Comparison of ENCODE assay signal across 35 cellular contexts in the genomic region with DNA sequence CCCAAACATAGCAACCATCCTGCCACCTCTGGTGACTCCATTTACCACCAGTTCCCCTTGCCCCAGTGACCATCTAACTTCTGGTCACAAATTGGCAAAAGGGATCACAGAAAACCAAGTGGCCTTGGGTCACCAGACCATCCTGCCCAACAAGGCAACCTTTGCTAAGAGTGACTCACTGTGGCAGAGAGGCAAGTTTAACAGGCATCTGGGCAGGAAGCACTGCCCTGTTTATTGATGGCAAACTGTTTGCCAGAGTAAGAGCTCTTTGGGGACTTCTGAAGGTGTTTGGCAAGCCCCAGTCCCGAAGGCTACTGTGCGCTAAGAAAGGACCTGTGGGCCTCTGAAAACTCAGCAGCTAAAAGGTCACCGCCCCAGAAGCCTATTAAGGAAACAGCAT. TPM values are rescaled to one million over a fixed set of nuclear protein-coding genes. Genes with fewer than 3 reads are reported as not detected.
"Had no signal": no experiment of that assay in that cellular context is flagged by ENCODE, and none has a peak within 500 bp of the region (broad histone marks: within the 10 kb centered on the region; RNA-seq: fewer than 3 reads in every experiment).

No MANE protein-coding gene starts in this region.

- H3K4me3 ChIP-seq: ascending aorta, breast epithelium, cardiac muscle cell, colonic mucosa, esophagus squamous epithelium, gastroesophageal sphincter had no signal

- H3K27ac ChIP-seq: ascending aorta, breast epithelium, cardiac muscle cell, colonic mucosa, esophagus squamous epithelium, gastroesophageal sphincter had no signal

- H3K27me3 ChIP-seq: ascending aorta, breast epithelium, cardiac muscle cell, colonic mucosa, esophagus squamous epithelium had no signal

- H3K9me3 ChIP-seq: ascending aorta, breast epithelium, colonic mucosa, esophagus squamous epithelium, gastroesophageal sphincter had no signal

- H3K9me3 Mint-ChIP-seq: activated CD4-positive, alpha-beta memory T cell treated with anti-CD3 and anti-CD28 coated beads for 36 hours; activated CD4-positive, alpha-beta T cell treated with anti-CD3 and anti-CD28 coated beads, Interleukin-2, amount 10 ng/mL, durations not matched to agents 24 days and 14 days; activated naive CD4-positive, alpha-beta T cell treated with anti-CD3 and anti-CD28 coated beads, Interleukin-2, amount 10 ng/mL, durations not matched to agents 7 days and 5 days; activated naive CD4-positive, alpha-beta T cell treated with anti-CD3 and anti-CD28 coated beads, Interleukin-2, amount 50 U/mL, for 72 hours; activated naive CD8-positive, alpha-beta T cell treated with anti-CD3 and anti-CD28 coated beads, Interleukin-2, amount 10 ng/mL, durations not matched to agents 7 days and 5 days; activated T-helper 1 cell treated with anti-CD3 and anti-CD28 coated beads, Interleukin-12 subunit alpha, Interleukin-12 subunit beta, Interleukin-2, Interleukin-4 antibody, amounts not matched to agents 30 ng/mL and 10 ng/mL and 1 ng/mL, durations not matched to agents 14 hours and 24 hours and 36 hours; activated T-helper 2 cell treated with anti-CD3 and anti-CD28 coated beads, Interferon-gamma antibody, Interleukin-2, Interleukin-4, amounts not matched to agents 10 μg/mL and 5 μg/mL and 100 μg/mL, durations not matched to agents 14 hours and 24 hours and 36 hours; brain; endodermal cell had no signal

- H3K27me3 Mint-ChIP-seq: activated CD4-positive, alpha-beta T cell treated with anti-CD3 and anti-CD28 coated beads, Interleukin-2, amount 10 ng/mL, durations not matched to agents 24 days and 14 days; activated CD8-positive, alpha-beta memory T cell treated with anti-CD3 and anti-CD28 coated beads, Interleukin-2, amount 10 ng/mL, durations not matched to agents 7 days and 5 days; activated naive CD4-positive, alpha-beta T cell treated with anti-CD3 and anti-CD28 coated beads, Interleukin-2, amount 10 ng/mL, durations not matched to agents 7 days and 5 days; activated naive CD8-positive, alpha-beta T cell treated with anti-CD3 and anti-CD28 coated beads, Interleukin-2, amount 10 ng/mL, durations not matched to agents 7 days and 5 days had no signal

- DNase-seq: activated CD4-positive, alpha-beta memory T cell treated with anti-CD3 and anti-CD28 coated beads for 36 hours; activated CD4-positive, alpha-beta T cell treated with anti-CD3 and anti-CD28 coated beads for 36 hours; activated CD4-positive, alpha-beta T cell treated with anti-CD3 and anti-CD28 coated beads, Interleukin-2, amount 10 ng/mL, durations not matched to agents 24 days and 14 days; activated CD4-positive, CD25-positive, alpha-beta regulatory T cell; activated CD4-positive, CD25-positive, alpha-beta regulatory T cell treated with anti-CD3 and anti-CD28 coated beads, Interleukin-2, amount 50 U/mL, for 72 hours; activated CD8-positive, alpha-beta memory T cell treated with anti-CD3 and anti-CD28 coated beads, Interleukin-2, amount 10 ng/mL, durations not matched to agents 7 days and 5 days; activated CD8-positive, alpha-beta memory T cell treated with anti-CD3 and anti-CD28 coated beads, Interleukin-2, amount 50 U/mL, for 4 hours; activated CD8-positive, alpha-beta T cell treated with anti-CD3 and anti-CD28 coated beads, Interleukin-2, amount 10 ng/mL, durations not matched to agents 7 days and 5 days; activated gamma-delta T cell; activated naive CD4-positive, alpha-beta T cell; activated naive CD4-positive, alpha-beta T cell treated with anti-CD3 and anti-CD28 coated beads, Interleukin-2, amount 10 ng/mL, durations not matched to agents 7 days and 5 days; activated naive CD8-positive, alpha-beta T cell treated with anti-CD3 and anti-CD28 coated beads, Interleukin-2, amount 10 ng/mL, durations not matched to agents 7 days and 5 days; activated T-cell treated with anti-CD3 and anti-CD28 coated beads, Interleukin-2, amount 50 U/mL, for 1 hour; activated T-cell treated with anti-CD3 and anti-CD28 coated beads, Interleukin-2, amount 50 U/mL, for 48 hours; central memory CD4-positive, alpha-beta T cell; cerebellar nuclear complex; colonic mucosa; effector memory CD4-positive, alpha-beta T cell; endodermal cell; erythroblast; esophagus squamous epithelium; foreskin melanocyte; T-helper 2 cell had no signal

- H3K36me3 Mint-ChIP-seq: activated CD4-positive, alpha-beta memory T cell treated with anti-CD3 and anti-CD28 coated beads for 36 hours; activated CD8-positive, alpha-beta memory T cell treated with anti-CD3 and anti-CD28 coated beads, Interleukin-2, amount 10 ng/mL, durations not matched to agents 7 days and 5 days; activated naive CD4-positive, alpha-beta T cell treated with anti-CD3 and anti-CD28 coated beads, Interleukin-2, amount 10 ng/mL, durations not matched to agents 7 days and 5 days; activated naive CD4-positive, alpha-beta T cell treated with anti-CD3 and anti-CD28 coated beads, Interleukin-2, amount 50 U/mL, for 72 hours; activated naive CD8-positive, alpha-beta T cell treated with anti-CD3 and anti-CD28 coated beads, Interleukin-2, amount 10 ng/mL, durations not matched to agents 7 days and 5 days; brain had no signal

- H3K4me1 ChIP-seq: ascending aorta, breast epithelium, colonic mucosa, esophagus squamous epithelium, gastroesophageal sphincter had no signal

- H3K4me1 Mint-ChIP-seq: activated CD4-positive, alpha-beta T cell treated with anti-CD3 and anti-CD28 coated beads for 36 hours; activated CD4-positive, alpha-beta T cell treated with anti-CD3 and anti-CD28 coated beads, Interleukin-2, amount 10 ng/mL, durations not matched to agents 24 days and 14 days; activated CD8-positive, alpha-beta memory T cell treated with anti-CD3 and anti-CD28 coated beads, Interleukin-2, amount 10 ng/mL, durations not matched to agents 7 days and 5 days; activated naive CD4-positive, alpha-beta T cell treated with anti-CD3 and anti-CD28 coated beads, Interleukin-2, amount 10 ng/mL, durations not matched to agents 7 days and 5 days; activated naive CD8-positive, alpha-beta T cell treated with anti-CD3 and anti-CD28 coated beads, Interleukin-2, amount 10 ng/mL, durations not matched to agents 7 days and 5 days; brain had no signal

- H3K4me3 Mint-ChIP-seq: activated CD4-positive, alpha-beta memory T cell treated with anti-CD3 and anti-CD28 coated beads for 36 hours; activated CD4-positive, alpha-beta T cell treated with anti-CD3 and anti-CD28 coated beads for 36 hours; activated CD4-positive, alpha-beta T cell treated with anti-CD3 and anti-CD28 coated beads, Interleukin-2, amount 10 ng/mL, durations not matched to agents 24 days and 14 days; activated CD8-positive, alpha-beta memory T cell treated with anti-CD3 and anti-CD28 coated beads, Interleukin-2, amount 10 ng/mL, durations not matched to agents 7 days and 5 days; activated CD8-positive, alpha-beta T cell treated with anti-CD3 and anti-CD28 coated beads, Interleukin-2, amount 10 ng/mL, durations not matched to agents 7 days and 5 days; activated naive CD4-positive, alpha-beta T cell treated with anti-CD3 and anti-CD28 coated beads, Interleukin-2, amount 10 ng/mL, durations not matched to agents 7 days and 5 days; activated naive CD8-positive, alpha-beta T cell treated with anti-CD3 and anti-CD28 coated beads, Interleukin-2, amount 10 ng/mL, durations not matched to agents 7 days and 5 days; activated T-helper 1 cell treated with anti-CD3 and anti-CD28 coated beads, Interleukin-12 subunit alpha, Interleukin-12 subunit beta, Interleukin-2, Interleukin-4 antibody, amounts not matched to agents 30 ng/mL and 10 ng/mL and 1 ng/mL, durations not matched to agents 14 hours and 24 hours and 36 hours; brain; endodermal cell had no signal

- H3K27ac Mint-ChIP-seq: activated CD4-positive, alpha-beta memory T cell treated with anti-CD3 and anti-CD28 coated beads for 36 hours; activated CD4-positive, alpha-beta T cell treated with anti-CD3 and anti-CD28 coated beads for 36 hours; activated CD4-positive, alpha-beta T cell treated with anti-CD3 and anti-CD28 coated beads, Interleukin-2, amount 10 ng/mL, durations not matched to agents 24 days and 14 days; activated CD8-positive, alpha-beta memory T cell treated with anti-CD3 and anti-CD28 coated beads, Interleukin-2, amount 10 ng/mL, durations not matched to agents 7 days and 5 days; activated CD8-positive, alpha-beta T cell treated with anti-CD3 and anti-CD28 coated beads, Interleukin-2, amount 10 ng/mL, durations not matched to agents 7 days and 5 days; activated naive CD4-positive, alpha-beta T cell treated with anti-CD3 and anti-CD28 coated beads, Interleukin-2, amount 10 ng/mL, durations not matched to agents 7 days and 5 days; activated naive CD4-positive, alpha-beta T cell treated with anti-CD3 and anti-CD28 coated beads, Interleukin-2, amount 50 U/mL, for 72 hours; activated naive CD8-positive, alpha-beta T cell treated with anti-CD3 and anti-CD28 coated beads, Interleukin-2, amount 10 ng/mL, durations not matched to agents 7 days and 5 days; activated T-helper 1 cell treated with anti-CD3 and anti-CD28 coated beads, Interleukin-12 subunit alpha, Interleukin-12 subunit beta, Interleukin-2, Interleukin-4 antibody, amounts not matched to agents 30 ng/mL and 10 ng/mL and 1 ng/mL, durations not matched to agents 14 hours and 24 hours and 36 hours; activated T-helper 2 cell treated with anti-CD3 and anti-CD28 coated beads, Interferon-gamma antibody, Interleukin-2, Interleukin-4, amounts not matched to agents 10 μg/mL and 5 μg/mL and 100 μg/mL, durations not matched to agents 14 hours and 24 hours and 36 hours; brain; endodermal cell had no signal

- H3K36me3 ChIP-seq: ascending aorta, breast epithelium, cardiac muscle cell, colonic mucosa, esophagus squamous epithelium, gastroesophageal sphincter had no signal

RNA-seq across cellular contexts. Expression of gene TMEM233, which starts 28.2 kb away (rescaled TPM):
- total RNA-seq: activated CD4-positive, alpha-beta memory T cell treated with anti-CD3 and anti-CD28 coated beads for 36 hours; activated CD4-positive, alpha-beta T cell treated with anti-CD3 and anti-CD28 coated beads for 36 hours; activated CD4-positive, alpha-beta T cell treated with anti-CD3 and anti-CD28 coated beads, Interleukin-2, amount 10 ng/mL, durations not matched to agents 24 days and 14 days; activated CD8-positive, alpha-beta memory T cell treated with anti-CD3 and anti-CD28 coated beads for 36 hours; activated CD8-positive, alpha-beta memory T cell treated with anti-CD3 and anti-CD28 coated beads, Interleukin-2, amount 10 ng/mL, durations not matched to agents 7 days and 5 days; activated CD8-positive, alpha-beta T cell treated with anti-CD3 and anti-CD28 coated beads, Interleukin-2, amount 10 ng/mL, durations not matched to agents 7 days and 5 days; activated naive CD4-positive, alpha-beta T cell treated with anti-CD3 and anti-CD28 coated beads, Interleukin-2, amount 50 U/mL, for 72 hours; activated naive CD8-positive, alpha-beta T cell treated with anti-CD3 and anti-CD28 coated beads, Interleukin-2, amount 10 ng/mL, durations not matched to agents 7 days and 5 days; activated T-helper 1 cell treated with anti-CD3 and anti-CD28 coated beads, Interleukin-12 subunit alpha, Interleukin-12 subunit beta, Interleukin-2, Interleukin-4 antibody, amounts not matched to agents 30 ng/mL and 10 ng/mL and 1 ng/mL, durations not matched to agents 14 hours and 24 hours and 36 hours; activated T-helper 2 cell treated with anti-CD3 and anti-CD28 coated beads, Interferon-gamma antibody, Interleukin-2, Interleukin-4, amounts not matched to agents 10 μg/mL and 5 μg/mL and 100 μg/mL, durations not matched to agents 14 hours and 24 hours and 36 hours; ascending aorta; endodermal cell; fibroblast of villous mesenchyme; T-helper 1 cell treated with Interleukin-12 subunit alpha and Interleukin-12 subunit beta and Interleukin-4 antibody, amounts not matched to agents 30 ng/mL and 1 ng/mL, for 36 hours had no signal
- polyA plus RNA-seq: cardiac muscle cell, fibroblast of lung had no signal
